Comparison of ENCODE assay signal across 11 cellular contexts in the genomic region with DNA sequence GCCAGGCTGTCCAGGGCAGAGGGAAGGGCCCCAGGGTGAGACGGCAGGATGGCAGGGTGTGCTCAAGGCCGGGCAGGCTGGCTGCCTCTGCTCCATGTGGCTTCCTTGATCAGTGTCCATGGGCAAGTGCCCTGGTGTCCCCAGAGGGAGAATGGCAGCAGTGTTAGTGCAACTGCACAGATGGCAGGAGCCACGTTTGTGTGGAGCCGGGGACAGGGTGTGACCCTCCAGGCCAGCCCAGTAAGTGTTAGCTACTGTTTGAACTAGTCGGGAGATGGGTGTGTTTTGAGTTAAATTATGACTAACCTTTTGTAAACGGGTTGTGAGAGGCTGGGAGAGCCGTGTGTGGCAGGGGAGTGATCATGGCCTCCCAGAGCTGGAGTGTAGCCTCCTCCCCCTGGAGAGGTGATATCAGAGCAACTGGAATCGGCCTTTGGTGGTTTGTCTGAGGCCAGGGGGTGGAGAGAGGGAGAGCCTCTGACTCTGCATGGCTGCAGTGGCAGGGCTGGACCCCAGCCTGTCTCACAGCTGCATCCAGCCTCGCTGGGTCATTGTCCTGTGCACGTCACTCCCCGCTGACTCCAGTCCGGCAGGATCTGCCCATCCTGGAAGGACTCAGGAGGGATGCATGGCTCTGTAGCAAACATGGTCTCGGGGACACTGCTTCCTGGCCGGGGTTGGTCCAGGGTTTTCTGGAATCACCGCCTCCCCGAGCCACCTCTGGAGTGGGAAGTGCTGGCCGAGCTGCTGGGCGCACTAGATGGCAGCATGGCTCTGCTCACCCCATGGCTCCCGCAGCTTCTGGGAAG. TPM values are rescaled to one million over a fixed set of nuclear protein-coding genes. Genes with fewer than 3 reads are reported as not detected.
DNase-seq lines count a peak whose midpoint lies in the region; ATAC-seq, FAIRE-seq and TF ChIP-seq lines count a peak whose summit lies in the region.
"Had no signal": no experiment of that assay in that cellular context is flagged by ENCODE, and none has a peak within 500 bp of the region (broad histone marks: within the 10 kb centered on the region; RNA-seq: fewer than 3 reads in every experiment).

No MANE protein-coding gene starts in this region.

- no peaks in the 10 kb centered on the region; a peak in 1 of 4 replicates for H3K79me2 ChIP-seq in H1 (ENCODE audit: control insufficient read depth in 1 of 2, insufficient read depth in 2 of 2, low read length in 2 of 2)

- no peak overlapping the region for H2AFZ ChIP-seq in H1 (ENCODE audit: low read length)

- TF ChIP-seq EP300 in H1 (IDR thresholded peaks at IDR 0.05; ENCODE audit: borderline replicate concordance in 1 of 2, low read depth in 2 of 2, low read length in 2 of 2): no peak

- no peak overlapping the region for H2BK120ac ChIP-seq in H1 (replicated peaks; ENCODE audit: low read depth, low read length)

- intact Hi-C loops in Right ventricle myocardium inferior (cut with DNase I): loop anchor here (5.0 kb wide), 1 partner anchor 314 kb away; no protein-coding TSS in a partner anchor
- intact Hi-C loops in cardiac septum (cut with DNase I): no loop called here
- intact Hi-C loops in left lung (cut with DNase I): no loop called here
- intact Hi-C loops in vagina (cut with DNase I): no loop called here
- intact Hi-C loops in activated naive CD4-positive, alpha-beta T cell treated with anti-CD3 and anti-CD28 coated beads for 36 hours (cut with micrococcal nuclease): no loop called here

- peaks cover 2% of the 10 kb centered on the region for H3K36me3 Mint-ChIP-seq in activated naive CD4-positive, alpha-beta T cell treated with anti-CD3 and anti-CD28 coated beads for 36 hours (ENCODE audit: low read depth)

- no peak overlapping the region for H3K4me2 ChIP-seq in H1 (ENCODE audit: insufficient read depth in 1 of 2, low read depth in 2 of 2, low read length in 2 of 2)

- peaks cover 12% of the 10 kb centered on the region; the same call in 1 of the 2 replicates for H3K23me2 ChIP-seq in H1 (ENCODE audit: low read depth, low read length)

- H2AK5ac ChIP-seq in H1 (ENCODE audit: low read depth, low read length): no peak overlapping the region

- CTCF ChIA-PET in H1 (lab: Charles Lee; ENCODE audit: partially characterized antibody): interaction anchor here (0.7 kb wide), 1 partner anchor 22 kb away, joined by 3 read pairs; no protein-coding TSS in a partner anchor
- CTCF ChIA-PET in activated naive CD4-positive, alpha-beta T cell treated with anti-CD3 and anti-CD28 coated beads for 36 hours (lab: Charles Lee): no interaction called here

- H3K9ac ChIP-seq in H1 (replicated peaks in 1 of 4; ENCODE audit: extremely low read depth in 1 of 4, low read depth in 3 of 4, low read length in 3 of 4): no peak overlapping the region

- no peak overlapping the region for H3K14ac ChIP-seq in H1 (ENCODE audit: insufficient read length)

- TF ChIP-seq CTCF in H1 (IDR thresholded peaks at IDR 0.05; ENCODE audit: control extremely low read depth in 1 of 3, insufficient read depth in 1 of 3, low read depth in 1 of 3, low read length in 3 of 3) (peak in 2 of 3 experiments; percentile 19 to 20; a peak in 2 of 4 replicates), left lung (IDR thresholded peaks at IDR 0.05) (no peak), vagina (IDR thresholded peaks at IDR 0.05) (no peak)

- no peak overlapping the region; the same call in 1 of the 2 replicates for H3K18ac ChIP-seq in H1 (ENCODE audit: extremely low read depth, low read length)

- H3K9me3 ChIP-seq in H1 (ENCODE audit: insufficient read depth in 2 of 2, low read depth in 1 of 2, low read length in 1 of 2): no peaks in the 10 kb centered on the region
- H3K9me3 ChIP-seq in left lung: no peaks in the 10 kb centered on the region
- no peaks in the 10 kb centered on the region for H3K9me3 ChIP-seq in vagina

- TF ChIP-seq RAD21 in H1 (IDR thresholded peaks at IDR 0.05 in 1 of 2, conservative IDR thresholded peaks at IDR 0.05 in 1 of 2; ENCODE audit: low read depth in 2 of 2, low read length in 2 of 2): peak; percentile 31 to 46; a peak in 2 of 4 replicates

- POLR2A ChIA-PET in H1 (lab: Charles Lee; ENCODE audit: partially characterized antibody): interaction anchor here (1.9 kb wide), 1 partner anchor 11 kb away, joined by 4 read pairs; no protein-coding TSS in a partner anchor

- no peak overlapping the region for H3K27ac ChIP-seq in H1 (ENCODE audit: low read depth, low read length)
- no peak overlapping the region for H3K27ac ChIP-seq in left lung
- H3K27ac ChIP-seq in vagina: peak overlapping the region; percentile 50
- H3K27ac ChIP-seq: HL-60 had no signal

- no peak overlapping the region for H4K91ac ChIP-seq in H1 (replicated peaks; ENCODE audit: insufficient read length, low read length)

- H3K9me3 Mint-ChIP-seq in activated naive CD4-positive, alpha-beta T cell treated with anti-CD3 and anti-CD28 coated beads for 36 hours: no peaks in the 10 kb centered on the region
- H3K9me3 Mint-ChIP-seq: central memory CD8-positive, alpha-beta T cell had no signal

- peaks cover 10% of the 10 kb centered on the region; the same call in 1 of the 2 replicates for H3K79me1 ChIP-seq in H1 (ENCODE audit: low read depth, low read length)

- H4K8ac ChIP-seq in H1 (ENCODE audit: extremely low read depth, insufficient read depth, low read length): peak overlapping the region; percentile 38; the same call in 1 of the 2 replicates

- peak; percentile 83 for ATAC-seq in Right ventricle myocardium inferior
- ATAC-seq in left lung: peak; percentile 90

- H3K27me3 Mint-ChIP-seq in activated naive CD4-positive, alpha-beta T cell treated with anti-CD3 and anti-CD28 coated beads for 36 hours (ENCODE audit: low read depth): no peaks in the 10 kb centered on the region
- H3K27me3 Mint-ChIP-seq: B cell; central memory CD8-positive, alpha-beta T cell had no signal

- no peak overlapping the region for H3K27ac Mint-ChIP-seq in activated naive CD4-positive, alpha-beta T cell treated with anti-CD3 and anti-CD28 coated beads for 36 hours
- H3K27ac Mint-ChIP-seq: B cell had no signal

- H3K36me3 ChIP-seq in H1 (ENCODE audit: control insufficient read depth in 2 of 4, insufficient read depth in 4 of 4, low read length in 3 of 4) (peaks cover 2 to 24% (median 17%) of the 10 kb centered on the region in 4 experiments; a peak in 6 of 8 replicates), left lung (peaks cover 0 to 45% of the 10 kb centered on the region in 2 donors), vagina (peaks cover 0 to 13% of the 10 kb centered on the region in 2 donors)

- H3K4me3 ChIP-seq in H1 (ENCODE audit: extremely low read depth in 1 of 4, insufficient read depth in 2 of 4, low read depth in 3 of 4, low read length in 4 of 4) (no peak overlapping the region), left lung (no peak overlapping the region), vagina (no peak overlapping the region)

- no peak overlapping the region for H2BK15ac ChIP-seq in H1 (ENCODE audit: low read length)

- H3K4me3 Mint-ChIP-seq in activated naive CD4-positive, alpha-beta T cell treated with anti-CD3 and anti-CD28 coated beads for 36 hours: no peak overlapping the region
- H3K4me3 Mint-ChIP-seq: B cell; central memory CD8-positive, alpha-beta T cell had no signal

- H3K4me1 ChIP-seq in H1 (replicated peaks in 1 of 4; ENCODE audit: control insufficient read depth in 3 of 4, insufficient read depth in 4 of 4, low read length in 3 of 4): no peaks in the 10 kb centered on the region
- H3K4me1 ChIP-seq in left lung: peaks cover 8 to 14% of the 10 kb centered on the region in 2 donors
- peaks cover 25% of the 10 kb centered on the region for H3K4me1 ChIP-seq in vagina

- peaks cover 6 to 26% of the 10 kb centered on the region in 2 experiments for H4K20me1 ChIP-seq in H1 (replicated peaks in 1 of 2; ENCODE audit: control insufficient read depth in 1 of 2, insufficient read depth in 2 of 2, low read length in 2 of 2)

- H2BK12ac ChIP-seq in H1 (ENCODE audit: low read depth, low read length): no peak overlapping the region

- H3K27me3 ChIP-seq in H1 (replicated peaks in 1 of 4; ENCODE audit: control insufficient read depth in 3 of 4, extremely low read depth in 1 of 4, insufficient read depth in 3 of 4, low read length in 3 of 4) (no peaks in the 10 kb centered on the region), left lung (no peaks in the 10 kb centered on the region), vagina (no peaks in the 10 kb centered on the region)

- TF ChIP-seq POLR2A in H1 (IDR thresholded peaks at IDR 0.05; ENCODE audit: control extremely low read depth in 1 of 2, low read depth in 2 of 2, low read length in 2 of 2) (no peak), vagina (IDR thresholded peaks at IDR 0.05) (no peak)

- no peak overlapping the region; the same call in 1 of the 2 replicates for H2BK5ac ChIP-seq in H1 (ENCODE audit: low read depth, low read length)

- H2BK20ac ChIP-seq in H1 (ENCODE audit: low read length): no peak overlapping the region

- no peak overlapping the region for H3K23ac ChIP-seq in H1 (ENCODE audit: insufficient read length)

- no peaks in the 10 kb centered on the region for H3K4me1 Mint-ChIP-seq in activated naive CD4-positive, alpha-beta T cell treated with anti-CD3 and anti-CD28 coated beads for 36 hours (ENCODE audit: low read depth)
- H3K4me1 Mint-ChIP-seq: B cell had no signal

- no peak for DNase-seq in Right ventricle myocardium inferior (ENCODE audit: missing footprints)
- DNase-seq in cardiac septum (ENCODE audit: low spot score): no peak
- no peak for DNase-seq in H1 (ENCODE audit: low read depth in 1 of 2, low spot score in 2 of 2)
- DNase-seq in left lung: peak in 1 of 2 donors; percentile 50
- no peak for DNase-seq in vagina (ENCODE audit: extremely low spot score in 2 of 2)
- no peak for DNase-seq in T-helper 9 cell
- DNase-seq in activated naive CD4-positive, alpha-beta T cell treated with anti-CD3 and anti-CD28 coated beads for 36 hours: no peak
- DNase-seq in HTR-8/SVneo (ENCODE audit: insufficient read length, low spot score): no peak

- H3K56ac ChIP-seq in H1 (replicated peaks; ENCODE audit: insufficient read length, low read depth, low read length): no peak overlapping the region

- FAIRE-seq in H1 (lab: Jason Lieb, UNC) (no peak), HTR-8/SVneo (lab: Jason Lieb, UNC) (no peak)

- H4K5ac ChIP-seq in H1 (ENCODE audit: insufficient read length, low read depth, low read length): no peak overlapping the region

- H3K4ac ChIP-seq in H1 (replicated peaks; ENCODE audit: insufficient read length, low read depth, low read length): no peak overlapping the region

- WGBS in H1 (ENCODE audit: extremely low coverage in 1 of 2, insufficient coverage in 1 of 2, insufficient read length in 1 of 2, insufficient replicate concordance in 2 of 2, low coverage in 1 of 2, low lambda C conversion rate in 2 of 2, missing lambda C conversion rate in 1 of 2), 2 experiments: 91% methylated on average over 19 of the region's 19 CpGs; no CpG with 5 or more reads in 1 of the 2 experiments

RNA-seq across cellular contexts. Expression of a gene that starts 27.8 kb away (rescaled TPM):
- 12.1 TPM for total RNA-seq in Right ventricle myocardium inferior
- total RNA-seq in cardiac septum: 9.0 TPM
- total RNA-seq in H1 (2021; fragmentation: NEBNext Ultra II Directional; extraction: Animal tissue kit (Norgen Biotek cat#: 25700)): 52.4 and 54.6 TPM in 2 replicates
- polyA plus RNA-seq in H1 (2011; rRNA removed): 51.9 and 60.8 TPM in 2 replicates
- 40.7 TPM for polyA plus RNA-seq in H1 (2011; cell fraction: cytosol; rRNA removed)
- polyA plus RNA-seq in H1 (2011; cell fraction: nucleus; rRNA removed): 79.8 TPM
- polyA plus RNA-seq in H1 (2012, experiment 1 of 2): 44.6 to 57.4 TPM (median 56.9 TPM) in 4 replicates
- polyA plus RNA-seq in H1 (2012, experiment 2 of 2): 57.2 TPM
- polyA plus RNA-seq in H1 (2013, experiment 1 of 2): 26.7 TPM
- 25.2 TPM for polyA plus RNA-seq in H1 (2013, experiment 2 of 2)
- polyA minus RNA-seq in H1 (2011; rRNA and poly(A)+ RNA removed): 66.1 and 81.3 TPM in 2 replicates
- 36.7 TPM for polyA minus RNA-seq in H1 (2011; cell fraction: cytosol; rRNA and poly(A)+ RNA removed)
- 35.1 TPM for polyA minus RNA-seq in H1 (2011; cell fraction: nucleus; rRNA and poly(A)+ RNA removed)
- total RNA-seq in left lung: 10 to 100 TPM; 27.6 to 36.9 TPM
- total RNA-seq in vagina: 22.3 TPM
- total RNA-seq in activated naive CD4-positive, alpha-beta T cell treated with anti-CD3 and anti-CD28 coated beads for 36 hours: 10 to 100 TPM; 10.6 to 11.2 TPM

Comparison
In these comparisons a context has a peak if more than half of its experiments do, and no peak if none do; other contexts are left out.
1. CTCF ChIP-seq: peak in H1 (2 of 3); none in left lung (0 of 2) and vagina (0 of 3).